20 cellular contexts compared by ENCODE assay signal in genomic region chr6:82076855-82077254, GRCh38.
A peak's percentile ranks its signal among the peaks of the same experiment; 100 is the strongest.
DNase-seq lines count a peak whose midpoint lies in the region; ATAC-seq and TF ChIP-seq lines count a peak whose summit lies in the region.
"Had no signal": no experiment of that assay in that cellular context is flagged by ENCODE, and none has a peak within 500 bp of the region (broad histone marks: within the 10 kb centered on the region; RNA-seq: fewer than 3 reads in every experiment).

No MANE protein-coding gene starts in this region.

- DNase-seq in Right ventricle myocardium superior (no peak), left ventricle myocardium inferior (no peak), fibroblast of peridontal ligament (ENCODE audit: extremely low read depth) (peak; percentile 49), tibial artery (no peak), SKM-1 (lab: John Stamatoyannopoulos, UW; ENCODE audit: unreplicated experiment) (no peak)
- DNase-seq in CD4-positive, alpha-beta T cell: no peak
- DNase-seq: activated CD4-positive, alpha-beta T cell treated with anti-CD3 and anti-CD28 coated beads, Interleukin-2, amount 50 U/mL, for 1 hour; activated gamma-delta T cell; amygdala; DMS53; effector memory CD8-positive, alpha-beta T cell; NCI-H1417; stimulated activated CD4-positive, alpha-beta T cell treated with anti-CD3 and anti-CD28 coated beads, Interleukin-12 subunit alpha, Interleukin-12 subunit beta, amount 100 ng/mL, for 4 hours; testis had no signal

- TF ChIP-seq POLR2A in GM18505 (IDR thresholded peaks at IDR 0.05; ENCODE audit: borderline replicate concordance, extremely low read depth, insufficient read depth, insufficient read length): no peak

- no peaks in the 10 kb centered on the region for H3K36me3 Mint-ChIP-seq in CD4-positive, alpha-beta T cell (ENCODE audit: low read depth)
- H3K36me3 Mint-ChIP-seq: CD14-positive monocyte, mesothelial cell of epicardium had no signal

- H3K9me3 Mint-ChIP-seq in CD4-positive, alpha-beta T cell: no peaks in the 10 kb centered on the region
- H3K9me3 Mint-ChIP-seq: CD14-positive monocyte; central memory CD8-positive, alpha-beta T cell; effector memory CD8-positive, alpha-beta T cell had no signal

- intact Hi-C loops in Right ventricle myocardium superior (cut with DNase I): no loop called here
- intact Hi-C loops in left ventricle myocardium inferior (cut with micrococcal nuclease): no loop called here
- intact Hi-C loops in tibial artery (cut with DNase I; ENCODE audit: low total_unique reads): no loop called here
- intact Hi-C loops in CD4-positive, alpha-beta T cell (cut with DNase I, micrococcal nuclease): no loop called here

- H3K9me3 ChIP-seq in left ventricle myocardium inferior (replicated peaks) (no peaks in the 10 kb centered on the region), tibial artery (no peaks in the 10 kb centered on the region)
- H3K9me3 ChIP-seq in CD4-positive, alpha-beta T cell (ENCODE audit: control insufficient read depth, low read length): no peaks in the 10 kb centered on the region
- H3K9me3 ChIP-seq: testis had no signal

- no peaks in the 10 kb centered on the region for H3K27me3 Mint-ChIP-seq in CD4-positive, alpha-beta T cell

- H3K4me3 ChIP-seq in left ventricle myocardium inferior (no peak overlapping the region), tibial artery (no peak overlapping the region)
- H3K4me3 ChIP-seq: testis had no signal

- ATAC-seq in Right ventricle myocardium superior (ENCODE audit: poor library complexity) (peak; percentile 28), SK-N-SH treated with all-trans-retinoic acid at 6 μM for 48 hours (peak; percentile 56), GM18505 (IDR thresholded peaks at IDR 0.05; ENCODE audit: unreplicated experiment) (no peak)
- no peak for ATAC-seq in CD4-positive, alpha-beta T cell (ENCODE audit: poor library complexity)
- ATAC-seq: effector memory CD8-positive, alpha-beta T cell; Panc1 had no signal

- CTCF ChIA-PET in CD4-positive, alpha-beta T cell (lab: Charles Lee): no interaction called here

- H3K4me3 Mint-ChIP-seq in CD4-positive, alpha-beta T cell: no peak overlapping the region
- H3K4me3 Mint-ChIP-seq: CD14-positive monocyte; central memory CD8-positive, alpha-beta T cell; effector memory CD8-positive, alpha-beta T cell; mesothelial cell of epicardium had no signal

- H3K27ac ChIP-seq in left ventricle myocardium inferior (replicated peaks): no peak overlapping the region
- peak overlapping the region; percentile 24 to 44 for H3K27ac ChIP-seq in tibial artery
- H3K27ac ChIP-seq in CD4-positive, alpha-beta T cell (ENCODE audit: low read depth, low read length): no peak overlapping the region
- H3K27ac ChIP-seq: testis had no signal

- no peak for TF ChIP-seq CTCF in left ventricle myocardium inferior (IDR thresholded peaks at IDR 0.05; ENCODE audit: borderline replicate concordance)
- peak in 1 of 2 experiments; percentile 5 for TF ChIP-seq CTCF in tibial artery (IDR thresholded peaks at IDR 0.05)
- no peak for TF ChIP-seq CTCF in CD4-positive, alpha-beta T cell (IDR thresholded peaks at IDR 0.05)

- H3K4me1 Mint-ChIP-seq in CD4-positive, alpha-beta T cell (ENCODE audit: low read depth): no peaks in the 10 kb centered on the region
- H3K4me1 Mint-ChIP-seq: CD14-positive monocyte; central memory CD8-positive, alpha-beta T cell had no signal

- H3K4me1 ChIP-seq in left ventricle myocardium inferior (peaks cover 25% of the 10 kb centered on the region), tibial artery (peaks cover 0 to 69% (median 12%) of the 10 kb centered on the region in 4 donors)
- H3K4me1 ChIP-seq: testis had no signal

- H3K27ac Mint-ChIP-seq in CD4-positive, alpha-beta T cell: no peak overlapping the region
- H3K27ac Mint-ChIP-seq: CD14-positive monocyte; effector memory CD8-positive, alpha-beta T cell; mesothelial cell of epicardium had no signal

- POLR2A ChIA-PET in CD4-positive, alpha-beta T cell (lab: Charles Lee): no interaction called here

- H3K36me3 ChIP-seq in left ventricle myocardium inferior: no peaks in the 10 kb centered on the region
- H3K36me3 ChIP-seq in tibial artery: no peaks in the 10 kb centered on the region

- no peaks in the 10 kb centered on the region for H3K27me3 ChIP-seq in left ventricle myocardium inferior (ENCODE audit: low read depth)
- no peaks in the 10 kb centered on the region for H3K27me3 ChIP-seq in tibial artery
- H3K27me3 ChIP-seq in CD4-positive, alpha-beta T cell (ENCODE audit: control insufficient read depth, insufficient read depth, low read length): no peaks in the 10 kb centered on the region
- H3K27me3 ChIP-seq: testis had no signal

TF ChIP-seq in SK-N-SH treated with all-trans-retinoic acid at 6 μM for 48 hours, 23 proteins besides CTCF, POLR2A, EP300 and RAD21:
- no peak for TF ChIP-seq PPARA (CRISPR knock-in tag; IDR thresholded peaks at IDR 0.05; ENCODE audit: borderline replicate concordance)

Comparison
In these comparisons a context has a peak if more than half of its experiments do, and no peak if none do; other contexts are left out.
1. ATAC-seq: peak in Right ventricle myocardium superior (single experiment) and SK-N-SH treated with all-trans-retinoic acid at 6 μM for 48 hours (single experiment); none in GM18505 (single experiment) and CD4-positive, alpha-beta T cell (single experiment).
2. H3K27ac ChIP-seq: peak in tibial artery (2 of 2); none in left ventricle myocardium inferior (single experiment) and CD4-positive, alpha-beta T cell (single experiment).